ENCODE assay signal across 25 cellular contexts in genomic region chr7:146414872-146415271, GRCh38.
"Had no signal": no experiment of that assay in that cellular context is flagged by ENCODE, and none has a peak within 500 bp of the region (broad histone marks: within the 10 kb centered on the region; RNA-seq: fewer than 3 reads in every experiment).

No MANE protein-coding gene starts in this region.

- H3K4me1 Mint-ChIP-seq: stimulated activated effector memory CD8-positive, alpha-beta T cell treated with anti-CD3 and anti-CD28 coated beads, Interleukin-12 subunit alpha, Interleukin-12 subunit beta, amount 100 ng/mL, for 72 hours had no signal

- ATAC-seq: effector memory CD8-positive, alpha-beta T cell; gastroesophageal sphincter; left colon; left ventricle myocardium superior; natural killer cell treated with Interleukin-12 subunit alpha and Interleukin-12 subunit beta and Interleukin-15 and Interleukin-18, amount 100 ng/mL, for 72 hours; pancreas; right lobe of liver; stimulated activated effector memory CD8-positive, alpha-beta T cell treated with anti-CD3 and anti-CD28 coated beads, Interleukin-12 subunit alpha, Interleukin-12 subunit beta, amount 100 ng/mL, for 72 hours; stimulated activated naive CD8-positive, alpha-beta T cell treated with anti-CD3 and anti-CD28 coated beads, Interleukin-15, Interleukin-2, amounts not matched to agents 100 U/mL and 50 U/mL, for 24 hours had no signal

- H3K9me3 ChIP-seq: esophagus muscularis mucosa, gastroesophageal sphincter, pancreas, prostate gland, right lobe of liver, suprapubic skin, thyroid gland had no signal

- DNase-seq: effector memory CD8-positive, alpha-beta T cell; foreskin fibroblast; glutamatergic neuron; left colon; left ventricle myocardium superior; mesenchymal stem cell; midbrain; occipital lobe; pancreas; right lobe of liver; stimulated activated CD4-positive, alpha-beta T cell treated with anti-CD3 and anti-CD28 coated beads, Interleukin-4, amount 100 ng/mL, for 1 hour; stimulated activated CD8-positive, alpha-beta memory T cell treated with anti-CD3 and anti-CD28 coated beads, Interleukin-4, amount 100 ng/mL, for 48 hours; stimulated activated naive CD8-positive, alpha-beta T cell treated with anti-CD3 and anti-CD28 coated beads, Interleukin-15, Interleukin-2, amounts not matched to agents 100 U/mL and 50 U/mL, for 24 hours; thyroid gland had no signal

- H3K27ac ChIP-seq: epithelial cell of prostate, esophagus muscularis mucosa, gastroesophageal sphincter, pancreas, prostate gland, right lobe of liver, suprapubic skin, thyroid gland had no signal

- H3K4me3 Mint-ChIP-seq: dendritic cell treated with granulocyte-macrophage colony-stimulating factor and Interleukin-4, amounts not matched to agents 40 ng/mL and 50 ng/mL, for 4 days; effector memory CD8-positive, alpha-beta T cell; natural killer cell treated with Interleukin-12 subunit alpha and Interleukin-12 subunit beta and Interleukin-15 and Interleukin-18, amount 100 ng/mL, for 72 hours; stimulated activated effector memory CD8-positive, alpha-beta T cell treated with anti-CD3 and anti-CD28 coated beads, Interleukin-12 subunit alpha, Interleukin-12 subunit beta, amount 100 ng/mL, for 72 hours; type B pancreatic cell had no signal

- H3K4me1 ChIP-seq: esophagus muscularis mucosa, gastroesophageal sphincter, pancreas, prostate gland, right lobe of liver, suprapubic skin, thyroid gland had no signal

- H3K9me3 Mint-ChIP-seq: dendritic cell treated with granulocyte-macrophage colony-stimulating factor and Interleukin-4, amounts not matched to agents 40 ng/mL and 50 ng/mL, for 4 days; effector memory CD8-positive, alpha-beta T cell; natural killer cell treated with Interleukin-12 subunit alpha and Interleukin-12 subunit beta and Interleukin-15 and Interleukin-18, amount 100 ng/mL, for 72 hours; type B pancreatic cell had no signal

- H3K27me3 ChIP-seq: esophagus muscularis mucosa, gastroesophageal sphincter, right lobe of liver, suprapubic skin, thyroid gland had no signal

- FAIRE-seq: urothelium cell line had no signal

- H3K27ac Mint-ChIP-seq: dendritic cell treated with granulocyte-macrophage colony-stimulating factor and Interleukin-4, amounts not matched to agents 40 ng/mL and 50 ng/mL, for 4 days; effector memory CD8-positive, alpha-beta T cell; natural killer cell treated with Interleukin-12 subunit alpha and Interleukin-12 subunit beta and Interleukin-15 and Interleukin-18, amount 100 ng/mL, for 72 hours; stimulated activated effector memory CD8-positive, alpha-beta T cell treated with anti-CD3 and anti-CD28 coated beads, Interleukin-12 subunit alpha, Interleukin-12 subunit beta, amount 100 ng/mL, for 72 hours; type B pancreatic cell had no signal

- H3K27me3 Mint-ChIP-seq: dendritic cell treated with granulocyte-macrophage colony-stimulating factor and Interleukin-4, amounts not matched to agents 40 ng/mL and 50 ng/mL, for 4 days; effector memory CD8-positive, alpha-beta T cell; natural killer cell treated with Interleukin-12 subunit alpha and Interleukin-12 subunit beta and Interleukin-15 and Interleukin-18, amount 100 ng/mL, for 72 hours had no signal

- H3K4me3 ChIP-seq: esophagus muscularis mucosa, gastroesophageal sphincter, lung, pancreas, prostate gland, right lobe of liver, suprapubic skin, thyroid gland had no signal

- H3K36me3 Mint-ChIP-seq: natural killer cell treated with Interleukin-12 subunit alpha and Interleukin-12 subunit beta and Interleukin-15 and Interleukin-18, amount 100 ng/mL, for 72 hours; stimulated activated effector memory CD8-positive, alpha-beta T cell treated with anti-CD3 and anti-CD28 coated beads, Interleukin-12 subunit alpha, Interleukin-12 subunit beta, amount 100 ng/mL, for 72 hours; type B pancreatic cell had no signal

- H3K36me3 ChIP-seq: esophagus muscularis mucosa, gastroesophageal sphincter, pancreas, prostate gland, right lobe of liver, suprapubic skin, thyroid gland had no signal
